In genomic region chr16:55473584-55473983, GRCh38 we compare ENCODE assay signal across 30 cellular contexts. TPM values are rescaled to one million over a fixed set of nuclear protein-coding genes. Genes with fewer than 3 reads are reported as not detected.
"Had no signal": no experiment of that assay in that cellular context is flagged by ENCODE, and none has a peak within 500 bp of the region (broad histone marks: within the 10 kb centered on the region; RNA-seq: fewer than 3 reads in every experiment).

No MANE protein-coding gene starts in this region.

- H3K36me3 ChIP-seq: brain microvascular endothelial cell, esophagus muscularis mucosa, gastrocnemius medialis, heart left ventricle, WERI-Rb-1 had no signal

- H3K4me3 ChIP-seq: coronary artery, dorsolateral prefrontal cortex, esophagus muscularis mucosa, gastrocnemius medialis, heart left ventricle had no signal

- FAIRE-seq: astrocyte, bronchial epithelial cell had no signal

- DNase-seq: activated B cell treated with CpG ODN at 0.5 μM for 24 hours; activated CD4-positive, alpha-beta T cell treated with anti-CD3 and anti-CD28 coated beads for 48 hours; activated CD4-positive, alpha-beta T cell treated with anti-CD3 and anti-CD28 coated beads, Interleukin-2, amount 50 U/mL, for 1 hour; activated CD4-positive, alpha-beta T cell treated with anti-CD3 and anti-CD28 coated beads, Interleukin-2, amount 50 U/mL, for 48 hours; activated CD8-positive, alpha-beta memory T cell treated with anti-CD3 and anti-CD28 coated beads for 24 hours; activated CD8-positive, alpha-beta T cell treated with anti-CD3 and anti-CD28 coated beads for 36 hours; activated effector memory CD4-positive, alpha-beta T cell treated with Interleukin-2 at 50 U/mL for 16 hours; activated gamma-delta T cell treated with Interleukin-2 at 50 U/mL for 16 hours; activated naive CD4-positive, alpha-beta T cell treated with anti-CD3 and anti-CD28 coated beads, Interleukin-2, amount 50 U/mL, for 16 hours; activated naive CD4-positive, alpha-beta T cell treated with Interleukin-2 at 50 U/mL for 16 hours; activated T-cell treated with anti-CD3 and anti-CD28 coated beads, Interleukin-2, amount 50 U/mL, for 4 hours; amniotic stem cell; anterior cingulate cortex; brain microvascular endothelial cell; dorsolateral prefrontal cortex; effector memory CD4-positive, alpha-beta T cell; erythroblast; foreskin keratinocyte; gastrocnemius medialis; glutamatergic neuron; heart left ventricle; T-helper 17 cell; T1000; WERI-Rb-1 had no signal

- H3K27me3 ChIP-seq: brain microvascular endothelial cell, foreskin keratinocyte had no signal

- H3K9me3 ChIP-seq: esophagus muscularis mucosa, gastrocnemius medialis, heart left ventricle had no signal

- H3K27ac ChIP-seq: brain microvascular endothelial cell, coronary artery, dorsolateral prefrontal cortex, esophagus muscularis mucosa, foreskin keratinocyte, gastrocnemius medialis, heart left ventricle, WERI-Rb-1 had no signal

- ATAC-seq: activated CD4-positive, CD25-positive, alpha-beta regulatory T cell treated with anti-CD3 and anti-CD28 coated beads, Interleukin-2, amount 50 U/mL, for 24 hours; activated CD8-positive, alpha-beta T cell treated with anti-CD3 and anti-CD28 coated beads for 36 hours; activated T-cell treated with anti-CD3 and anti-CD28 coated beads, Interleukin-2, amount 50 U/mL, for 4 hours; activated T-helper 17 cell treated with anti-CD3 and anti-CD28 coated beads, Interleukin-2, amount 50 U/mL, for 72 hours; foreskin keratinocyte; gastrocnemius medialis; heart left ventricle; T-helper 17 cell had no signal

RNA-seq across cellular contexts. Expression of gene MMP2, which starts 5.4 kb away (rescaled TPM):
- total RNA-seq: activated B cell treated with CpG ODN at 0.5 μM for 24 hours; activated CD8-positive, alpha-beta T cell treated with anti-CD3 and anti-CD28 coated beads for 36 hours; activated T-helper 17 cell treated with anti-CD3 and anti-CD28 coated beads, Interleukin-2, amount 50 U/mL, for 72 hours; T-helper 17 cell had no signal
